18 cellular contexts compared by ENCODE assay signal in the genomic region with DNA sequence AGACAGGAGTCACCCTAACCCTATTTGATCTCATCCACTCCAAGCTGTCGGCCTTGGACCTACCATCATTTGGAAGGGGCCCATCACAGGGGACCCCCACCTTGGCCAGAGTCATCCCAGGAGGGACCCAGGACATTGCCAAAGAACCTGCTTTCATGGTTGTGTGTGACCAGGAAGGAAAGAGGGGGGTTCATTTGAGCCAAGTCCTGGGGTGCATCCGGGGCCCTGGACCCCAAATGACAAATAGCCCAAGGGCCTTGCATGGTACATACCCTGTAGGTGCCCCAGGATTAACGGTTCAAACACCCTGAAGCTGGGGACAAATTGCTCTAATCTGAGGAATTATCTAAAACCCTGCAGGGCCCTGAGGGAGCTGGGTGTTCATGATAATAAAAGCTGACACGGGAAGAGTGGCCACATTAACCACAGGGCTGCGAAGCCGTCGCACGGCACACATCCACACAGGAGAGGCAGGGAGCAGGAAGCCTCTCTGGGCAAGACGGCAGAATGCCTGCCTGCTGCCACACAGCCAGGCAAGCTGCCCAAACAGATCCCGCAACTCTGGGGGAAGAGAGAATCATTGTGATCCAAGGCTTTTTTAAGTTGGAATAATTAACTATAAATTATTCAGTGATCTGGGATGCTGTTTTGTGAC. TPM values are rescaled to one million over a fixed set of nuclear protein-coding genes. Genes with fewer than 3 reads are reported as not detected.
DNase-seq lines count a peak whose midpoint lies in the region; ATAC-seq and TF ChIP-seq lines count a peak whose summit lies in the region.
"Had no signal": no experiment of that assay in that cellular context is flagged by ENCODE, and none has a peak within 500 bp of the region (broad histone marks: within the 10 kb centered on the region; RNA-seq: fewer than 3 reads in every experiment).

No MANE protein-coding gene starts in this region.

- H3K4me3 Mint-ChIP-seq in mesothelial cell of epicardium, result no peak overlapping the region
- H3K4me3 Mint-ChIP-seq: CD8-positive, alpha-beta memory T cell had no signal

- H3K27ac Mint-ChIP-seq in mesothelial cell of epicardium, result no peak overlapping the region
- H3K27ac Mint-ChIP-seq: CD8-positive, alpha-beta memory T cell had no signal

- H3K9me3 Mint-ChIP-seq in mesothelial cell of epicardium, result peaks cover 20% of the 10 kb centered on the region

- H3K36me3 Mint-ChIP-seq in mesothelial cell of epicardium, result no peaks in the 10 kb centered on the region

- no peaks in the 10 kb centered on the region for H3K4me1 Mint-ChIP-seq in mesothelial cell of epicardium
- H3K4me1 Mint-ChIP-seq: CD8-positive, alpha-beta memory T cell had no signal

- ATAC-seq in HG02870 (IDR thresholded peaks at IDR 0.05; ENCODE audit: unreplicated experiment) (no peak), GM19467 (IDR thresholded peaks at IDR 0.05; ENCODE audit: unreplicated experiment) (no peak)
- ATAC-seq: PC-3 had no signal

- H3K27me3 Mint-ChIP-seq in mesothelial cell of epicardium (ENCODE audit: low read depth), result peaks cover 58% of the 10 kb centered on the region

- TF ChIP-seq CTCF in mesothelial cell of epicardium (IDR thresholded peaks at IDR 0.05; ENCODE audit: unreplicated experiment), result no peak

- DNase-seq in DMS 273 (lab: John Stamatoyannopoulos, UW; ENCODE audit: unreplicated experiment) (peak; percentile 15), DMS 273 treated with DMSO at 0.1 percent for 48 hours (lab: John Stamatoyannopoulos, UW) (no peak), RPMI7951 (ENCODE audit: low read depth) (peak; percentile 14), ecto neural progenitor cell (ENCODE audit: low spot score) (peak; percentile 38), posterior cingulate gyrus (peak in 7 of 10 donors; percentile 42 to 94 (median 64)), mesothelial cell of epicardium (ENCODE audit: low spot score in 2 of 2, unreplicated experiment in 2 of 2) (no peak)
- DNase-seq: BE2C; CD8-positive, alpha-beta memory T cell; GF-D8; IMR-90; Kasumi-1; NCI-H1105; NCI-H187; NCI-H69; PC-3; SJCRH30 had no signal

- intact Hi-C loops in posterior cingulate gyrus (cut with DNase I), result no loop called here

RNA-seq across cellular contexts. Expression of a gene that starts 28.2 kb away (rescaled TPM):
- total RNA-seq in RPMI7951 (2014; rRNA removed; shearing (Covaris generic)), result under 0.01 and 0.10 TPM in 2 replicates
- total RNA-seq in mesothelial cell of epicardium, result 4.1 to 5.8 TPM (median 5.2 TPM) in 3 replicates
- total RNA-seq: CD8-positive, alpha-beta memory T cell; IMR-90; SJCRH30 had no signal

Comparison
In these comparisons a context has a peak if more than half of its experiments do, and no peak if none do; other contexts are left out.
1. DNase-seq: peak in DMS 273 (single experiment), RPMI7951 (single experiment), ecto neural progenitor cell (single experiment) and posterior cingulate gyrus (7 of 10); none in DMS 273 treated with DMSO at 0.1 percent for 48 hours (single experiment) and mesothelial cell of epicardium (0 of 2).